Comparison of ENCODE assay signal across 8 cellular contexts in genomic region chr2:104852161-104852689, GRCh38. TPM values are rescaled to one million over a fixed set of nuclear protein-coding genes. Genes with fewer than 3 reads are reported as not detected.
DNase-seq lines count a peak whose midpoint lies in the region; ATAC-seq and TF ChIP-seq lines count a peak whose summit lies in the region.

No MANE protein-coding gene starts in this region.

- H3K4ac ChIP-seq in mesendoderm (ENCODE audit: low read depth, low read length): no peak overlapping the region

- H2AK5ac ChIP-seq in mesendoderm (ENCODE audit: low read length): no peak overlapping the region

- H4K8ac ChIP-seq in mesendoderm (ENCODE audit: low read depth, low read length): no peak overlapping the region

- peaks cover 49% of the 10 kb centered on the region for H3K27me3 ChIP-seq in mesendoderm (ENCODE audit: insufficient read depth, low read length, poor library complexity)

- H2BK120ac ChIP-seq in mesendoderm (ENCODE audit: low read depth, low read length): no peak overlapping the region

- H3K23ac ChIP-seq in mesendoderm (ENCODE audit: low read length): no peak overlapping the region

- DNase-seq in AG08396 (ENCODE audit: low spot score): peak; percentile 21
- DNase-seq in astrocyte of the spinal cord (ENCODE audit: low read depth, low spot score): peak; percentile 51
- DNase-seq in mesendoderm: peak; percentile 67
- no peak for DNase-seq in NCI-H2107 treated with DMSO at 0.1 percent for 48 hours (lab: John Stamatoyannopoulos, UW; ENCODE audit: unreplicated experiment)
- no peak for DNase-seq in T-helper 9 cell
- DNase-seq in activated gamma-delta T cell (lab: John Stamatoyannopoulos, UW): no peak

- no peak for TF ChIP-seq CTCF in astrocyte of the spinal cord (IDR thresholded peaks at IDR 0.05; ENCODE audit: low read depth, low read length)

- in situ Hi-C loops in astrocyte of the spinal cord (cut with HindIII; ENCODE audit: low sequenced_read_pairs): no loop called here

- no peak overlapping the region for H3K9ac ChIP-seq in mesendoderm (ENCODE audit: low read length)

- peak; percentile 26 for ATAC-seq in HG02759 (IDR thresholded peaks at IDR 0.05; ENCODE audit: unreplicated experiment)
- no peak for ATAC-seq in GM18858 (IDR thresholded peaks at IDR 0.05; ENCODE audit: unreplicated experiment)

- no peaks in the 10 kb centered on the region for H3K4me1 ChIP-seq in mesendoderm (ENCODE audit: control insufficient read depth, low read depth, low read length)

- H3K4me2 ChIP-seq in mesendoderm (ENCODE audit: low read length): peak overlapping the region; percentile 36

- no peaks in the 10 kb centered on the region for H3K36me3 ChIP-seq in mesendoderm (ENCODE audit: control insufficient read depth, insufficient read depth, low read length)

- no peak overlapping the region for H3K18ac ChIP-seq in mesendoderm (ENCODE audit: low read length)

- H3K79me2 ChIP-seq in mesendoderm (ENCODE audit: control insufficient read depth, insufficient read depth, low read length): no peaks in the 10 kb centered on the region

- no CpG with 5 or more reads among the region's 37 CpGs for WGBS in mesendoderm (ENCODE audit: extremely low coverage, insufficient coverage, low lambda C conversion rate)

- H3K79me1 ChIP-seq in mesendoderm (ENCODE audit: low read length): no peaks in the 10 kb centered on the region

- H2BK15ac ChIP-seq in mesendoderm (replicated peaks; ENCODE audit: low read depth): no peak overlapping the region

- no peak overlapping the region for H4K5ac ChIP-seq in mesendoderm (ENCODE audit: low read length)

- no peak overlapping the region for H3K27ac ChIP-seq in mesendoderm (ENCODE audit: low read depth, low read length)

- peak overlapping the region; percentile 59 for H3K4me3 ChIP-seq in astrocyte of the spinal cord (ENCODE audit: low read depth, low read length)
- H3K4me3 ChIP-seq in mesendoderm (ENCODE audit: low read length): no peak overlapping the region

- H2BK5ac ChIP-seq in mesendoderm (ENCODE audit: low read length): no peak overlapping the region

- H3K56ac ChIP-seq in mesendoderm (ENCODE audit: low read length): peak overlapping the region; percentile 49

RNA-seq across cellular contexts. Expression of gene POU3F3, which starts 1.7 kb away (rescaled TPM):
- 0.06 TPM for polyA plus RNA-seq in mesendoderm (2013, experiment 1 of 2)
- 0.06 TPM for polyA plus RNA-seq in mesendoderm (2013, experiment 2 of 2)

Comparison
In these comparisons a context has a peak if more than half of its experiments do, and no peak if none do; other contexts are left out.
1. DNase-seq: peak in AG08396 (single experiment), astrocyte of the spinal cord (single experiment) and mesendoderm (single experiment); none in NCI-H2107 treated with DMSO at 0.1 percent for 48 hours (single experiment), T-helper 9 cell (single experiment) and activated gamma-delta T cell (single experiment).